In the genomic region with DNA sequence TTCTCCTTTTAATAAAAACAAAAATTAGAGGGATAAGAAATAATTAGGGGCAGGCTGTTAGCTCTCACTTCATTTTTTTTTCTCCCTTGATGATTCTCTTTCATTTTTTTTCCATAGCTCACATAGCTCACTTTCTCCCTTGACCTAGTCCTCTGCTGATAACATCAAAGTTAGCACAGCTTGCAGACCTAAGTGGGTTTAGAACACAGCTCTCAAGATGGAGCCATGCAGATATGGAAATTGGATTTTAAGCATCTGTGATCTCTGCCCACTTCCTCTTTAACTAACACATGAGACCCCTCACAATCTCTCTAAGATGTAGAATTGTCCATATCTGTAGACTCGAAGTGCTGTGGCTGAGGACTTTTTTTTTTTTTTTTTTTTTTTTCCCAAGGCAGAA, we compare ENCODE assay signal across 22 cellular contexts.
A peak's percentile ranks its signal among the peaks of the same experiment; 100 is the strongest.
DNase-seq lines count a peak whose midpoint lies in the region; ATAC-seq, FAIRE-seq and TF ChIP-seq lines count a peak whose summit lies in the region.
"Had no signal": no experiment of that assay in that cellular context is flagged by ENCODE, and none has a peak within 500 bp of the region (broad histone marks: within the 10 kb centered on the region; RNA-seq: fewer than 3 reads in every experiment).

No MANE protein-coding gene starts in this region.

- no peak overlapping the region for H2AK5ac ChIP-seq in trophoblast cell (ENCODE audit: low read length)

- no peak overlapping the region for H3K14ac ChIP-seq in trophoblast cell (ENCODE audit: low read length)

- no peak overlapping the region for H3K9ac ChIP-seq in trophoblast cell (ENCODE audit: low read length)
- H3K9ac ChIP-seq: KMS-11 had no signal

- no peak overlapping the region for H3K18ac ChIP-seq in trophoblast cell (ENCODE audit: low read length)

- no peak overlapping the region for H2BK120ac ChIP-seq in trophoblast cell (ENCODE audit: insufficient read depth, low read length, poor library complexity)

- no peak overlapping the region for H4K8ac ChIP-seq in trophoblast cell (ENCODE audit: low read depth, low read length)

- no peaks in the 10 kb centered on the region for H3K9me3 ChIP-seq in trophoblast cell (ENCODE audit: insufficient read depth, low read depth, low read length)
- H3K9me3 ChIP-seq: A549, BE2C, SJSA1 had no signal

- no peak overlapping the region for H3K27ac Mint-ChIP-seq in HFFc6
- H3K27ac Mint-ChIP-seq in natural killer cell treated with Interleukin-12 subunit alpha and Interleukin-12 subunit beta and Interleukin-15 and Interleukin-18, amount 100 ng/mL, for 72 hours, result no peak overlapping the region
- H3K27ac Mint-ChIP-seq: CD4-positive, CD25-positive, alpha-beta regulatory T cell had no signal

- H4K12ac ChIP-seq in trophoblast cell (ENCODE audit: low read depth, low read length), result no peak overlapping the region

- no peak overlapping the region for H3K4ac ChIP-seq in trophoblast cell (ENCODE audit: low read depth, low read length)

- H3K79me1 ChIP-seq in trophoblast cell (ENCODE audit: low read length), result no peaks in the 10 kb centered on the region

- H3K4me3 ChIP-seq in trophoblast cell (ENCODE audit: low read depth, low read length), result no peak overlapping the region
- H3K4me3 ChIP-seq: A549, SJSA1 had no signal

- FAIRE-seq in GM12891 (lab: Jason Lieb, UNC), result no peak
- FAIRE-seq: A549, GM18507, GM19239 had no signal

- no peak for TF ChIP-seq POLR2A in GM12891 (IDR thresholded peaks at IDR 0.05; ENCODE audit: low read depth, low read length)

- no peak overlapping the region for H3K4me2 ChIP-seq in trophoblast cell (ENCODE audit: low read length)
- H3K4me2 ChIP-seq: A549, KMS-11 had no signal

- no peak overlapping the region for H3K4me3 Mint-ChIP-seq in HFFc6
- H3K4me3 Mint-ChIP-seq in natural killer cell treated with Interleukin-12 subunit alpha and Interleukin-12 subunit beta and Interleukin-15 and Interleukin-18, amount 100 ng/mL, for 72 hours, result no peak overlapping the region
- H3K4me3 Mint-ChIP-seq: CD4-positive, CD25-positive, alpha-beta regulatory T cell had no signal

- no peak overlapping the region for H4K91ac ChIP-seq in trophoblast cell (ENCODE audit: low read depth, low read length)

- TF ChIP-seq CTCF in HFFc6 (IDR thresholded peaks at IDR 0.05), result no peak

- no peak overlapping the region for H2BK12ac ChIP-seq in trophoblast cell (ENCODE audit: low read length)

- DNase-seq in GM12891 (ENCODE audit: insufficient read length, low spot score) (no peak), NCI-H2171 (lab: John Stamatoyannopoulos, UW) (peak; percentile 13), SK-N-DZ (ENCODE audit: low spot score) (peak; percentile 94), trophoblast cell (peak; percentile 21 to 78), NCI-H82 treated with DMSO at 0.1 percent for 48 hours (lab: John Stamatoyannopoulos, UW; ENCODE audit: unreplicated experiment) (no peak), HFFc6 (no peak)
- no peak for DNase-seq in natural killer cell treated with Interleukin-12 subunit alpha and Interleukin-12 subunit beta and Interleukin-15 and Interleukin-18, amount 100 ng/mL, for 72 hours (ENCODE audit: low spot score)
- DNase-seq: BE2C; CD4-positive, CD25-positive, alpha-beta regulatory T cell; COR-L47; DMS79; H7; NCI-H187; NCI-H774; T-helper 2 cell had no signal

- H2BK5ac ChIP-seq in trophoblast cell (ENCODE audit: low read depth, low read length, poor library complexity), result no peak overlapping the region

- no peaks in the 10 kb centered on the region for H3K36me3 Mint-ChIP-seq in HFFc6 (ENCODE audit: low read depth)
- no peaks in the 10 kb centered on the region for H3K36me3 Mint-ChIP-seq in natural killer cell treated with Interleukin-12 subunit alpha and Interleukin-12 subunit beta and Interleukin-15 and Interleukin-18, amount 100 ng/mL, for 72 hours
- H3K36me3 Mint-ChIP-seq: CD4-positive, CD25-positive, alpha-beta regulatory T cell had no signal

- no peaks in the 10 kb centered on the region for H3K79me2 ChIP-seq in trophoblast cell (ENCODE audit: control insufficient read depth, insufficient read depth, low read length, poor library complexity)

- H3K4me1 ChIP-seq in trophoblast cell (ENCODE audit: control insufficient read depth in 1 of 2, insufficient read depth in 2 of 2, low read length in 2 of 2), result peaks cover 0 to 3% of the 10 kb centered on the region in 2 experiments

- H3K27ac ChIP-seq in trophoblast cell (ENCODE audit: low read depth, low read length), result no peak overlapping the region
- H3K27ac ChIP-seq: A549, KMS-11, SJSA1 had no signal

- H3K27me3 Mint-ChIP-seq in HFFc6 (ENCODE audit: insufficient read depth), result no peaks in the 10 kb centered on the region; the same call in 1 of the 2 replicates
- H3K27me3 Mint-ChIP-seq in natural killer cell treated with Interleukin-12 subunit alpha and Interleukin-12 subunit beta and Interleukin-15 and Interleukin-18, amount 100 ng/mL, for 72 hours, result peaks cover 0 to 8% of the 10 kb centered on the region in 2 donors

- H2AFZ ChIP-seq in trophoblast cell (ENCODE audit: insufficient read depth, low read length, poor library complexity), result no peak overlapping the region

- peaks cover under 1% of the 10 kb centered on the region for H3K4me1 Mint-ChIP-seq in HFFc6 (ENCODE audit: low read depth)
- H3K4me1 Mint-ChIP-seq in natural killer cell treated with Interleukin-12 subunit alpha and Interleukin-12 subunit beta and Interleukin-15 and Interleukin-18, amount 100 ng/mL, for 72 hours (ENCODE audit: low read depth in 2 of 2), result no peaks in the 10 kb centered on the region

- H3K9me3 Mint-ChIP-seq in HFFc6, result no peaks in the 10 kb centered on the region
- no peaks in the 10 kb centered on the region for H3K9me3 Mint-ChIP-seq in natural killer cell treated with Interleukin-12 subunit alpha and Interleukin-12 subunit beta and Interleukin-15 and Interleukin-18, amount 100 ng/mL, for 72 hours

- no peaks in the 10 kb centered on the region for H3K27me3 ChIP-seq in trophoblast cell (ENCODE audit: insufficient read depth, low read length)
- H3K27me3 ChIP-seq: BE2C, SJSA1 had no signal

- WGBS in trophoblast cell (ENCODE audit: extremely low coverage, insufficient coverage, insufficient read length), result no CpG with 5 or more reads among the region's 1 CpG

- no peaks in the 10 kb centered on the region for H3K36me3 ChIP-seq in trophoblast cell (ENCODE audit: control insufficient read depth in 1 of 2, insufficient read depth in 2 of 2, low read length in 2 of 2)
- H3K36me3 ChIP-seq: BE2C, SJSA1 had no signal

- no peak for ATAC-seq in GM19328 (IDR thresholded peaks at IDR 0.05; ENCODE audit: unreplicated experiment)
- no peak for ATAC-seq in natural killer cell treated with Interleukin-12 subunit alpha and Interleukin-12 subunit beta and Interleukin-15 and Interleukin-18, amount 100 ng/mL, for 72 hours
- ATAC-seq: A549, Right ventricle myocardium inferior had no signal

- no peak overlapping the region for H3K23ac ChIP-seq in trophoblast cell (ENCODE audit: low read length)

TF ChIP-seq in GM12891, 5 proteins besides CTCF, POLR2A, EP300 and RAD21:
- no peak for TF ChIP-seq POLR2AphosphoS5 (IDR thresholded peaks at IDR 0.05; ENCODE audit: low read depth, low read length)
- peak; percentile 21; the same call in 1 of the 2 replicates for TF ChIP-seq SPI1 (IDR thresholded peaks at IDR 0.05; ENCODE audit: low read depth, low read length)

Comparison
In these comparisons a context has a peak if more than half of its experiments do, and no peak if none do; other contexts are left out.
1. DNase-seq: peak in NCI-H2171 (single experiment), SK-N-DZ (single experiment) and trophoblast cell (2 of 2); none in GM12891 (single experiment), NCI-H82 treated with DMSO at 0.1 percent for 48 hours (single experiment), HFFc6 (single experiment) and natural killer cell treated with Interleukin-12 subunit alpha and Interleukin-12 subunit beta and Interleukin-15 and Interleukin-18, amount 100 ng/mL, for 72 hours (single experiment).